14 cellular contexts compared by ENCODE assay signal in genomic region chr2:226760412-226761194, GRCh38. TPM values are rescaled to one million over a fixed set of nuclear protein-coding genes. Genes with fewer than 3 reads are reported as not detected.
DNase-seq lines count a peak whose midpoint lies in the region; ATAC-seq and TF ChIP-seq lines count a peak whose summit lies in the region.
"Had no signal": no experiment of that assay in that cellular context is flagged by ENCODE, and none has a peak within 500 bp of the region (broad histone marks: within the 10 kb centered on the region; RNA-seq: fewer than 3 reads in every experiment).

No MANE protein-coding gene starts in this region.

- no peak overlapping the region for H3K4me3 ChIP-seq in fibroblast of the aortic adventitia (ENCODE audit: low read depth, low read length)
- H3K4me3 ChIP-seq: skin epidermis had no signal

- DNase-seq in EL: peak; percentile 97
- DNase-seq in RPMI7951 (ENCODE audit: low read depth): peak; percentile 96
- peak; percentile 86 for DNase-seq in fibroblast of the aortic adventitia (ENCODE audit: low read depth)
- DNase-seq in renal cortical epithelial cell (ENCODE audit: low read depth): peak; percentile 53
- no peak for DNase-seq in germinal center (ENCODE audit: low spot score)
- no peak for DNase-seq in stimulated activated CD4-positive, alpha-beta T cell treated with anti-CD3 and anti-CD28 coated beads, Interleukin-12 subunit alpha, Interleukin-12 subunit beta, amount 100 ng/mL, for 4 hours
- no peak for DNase-seq in OCI-M2 (lab: John Stamatoyannopoulos, UW; ENCODE audit: unreplicated experiment)
- DNase-seq: activated T-cell treated with anti-CD3 and anti-CD28 coated beads, Interleukin-2, amount 50 U/mL, for 1 hour; DMS79 treated with DMSO at 0.1 percent for 48 hours; NCI-H345; stimulated activated naive CD4-positive, alpha-beta T cell treated with Interleukin-2 at 50 U/mL for 16 hours; T-helper 2 cell had no signal

- ATAC-seq in GM19463 (IDR thresholded peaks at IDR 0.05; ENCODE audit: unreplicated experiment): no peak

- TF ChIP-seq CTCF in fibroblast of the aortic adventitia (IDR thresholded peaks at IDR 0.05; ENCODE audit: insufficient read depth, low read length): no peak

RNA-seq across cellular contexts. Expression of gene IRS1, which starts 39.0 kb away (rescaled TPM):
- total RNA-seq in RPMI7951 (2014; rRNA removed; shearing (Covaris generic)): 14.2 and 18.4 TPM in 2 replicates
- 8.2 and 29.7 TPM in 2 replicates for total RNA-seq in fibroblast of the aortic adventitia (ENCODE audit: low replicate concordance)
- total RNA-seq in renal cortical epithelial cell: 7.3 and 34.0 TPM in 2 replicates

Comparison
In these comparisons a context has a peak if more than half of its experiments do, and no peak if none do; other contexts are left out.
1. DNase-seq: peak in EL (single experiment), RPMI7951 (single experiment), fibroblast of the aortic adventitia (single experiment) and renal cortical epithelial cell (single experiment); none in germinal center (single experiment), stimulated activated CD4-positive, alpha-beta T cell treated with anti-CD3 and anti-CD28 coated beads, Interleukin-12 subunit alpha, Interleukin-12 subunit beta, amount 100 ng/mL, for 4 hours (single experiment) and OCI-M2 (single experiment).